1 cellular context compared by ENCODE assay signal in the genomic region with DNA sequence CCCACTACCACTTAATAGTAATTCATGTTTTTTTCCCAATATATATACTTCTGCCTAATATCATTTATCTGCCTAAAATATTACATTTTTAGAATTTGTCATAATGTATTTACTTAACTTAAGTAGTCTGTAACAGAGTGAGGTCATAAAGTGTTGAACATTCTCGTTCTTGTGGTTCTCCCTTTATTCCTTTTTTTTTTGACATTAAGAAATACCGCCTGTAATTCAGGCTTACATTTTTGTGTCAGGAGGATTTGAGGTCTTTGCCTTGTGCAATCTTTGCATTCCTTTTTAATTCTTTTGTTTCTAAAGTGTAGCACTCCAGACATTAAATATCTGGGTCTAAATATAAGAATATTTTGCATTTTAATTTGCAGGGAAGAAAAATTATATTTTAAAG.
TF ChIP-seq lines count a peak whose summit lies in the region.

No MANE protein-coding gene starts in this region.

TF ChIP-seq in GM23338, 12 proteins besides CTCF, POLR2A, EP300 and RAD21:
- TF ChIP-seq ZNF462 (CRISPR knock-in tag; IDR thresholded peaks at IDR 0.05) = no peak
- TF ChIP-seq, protein P1, sequence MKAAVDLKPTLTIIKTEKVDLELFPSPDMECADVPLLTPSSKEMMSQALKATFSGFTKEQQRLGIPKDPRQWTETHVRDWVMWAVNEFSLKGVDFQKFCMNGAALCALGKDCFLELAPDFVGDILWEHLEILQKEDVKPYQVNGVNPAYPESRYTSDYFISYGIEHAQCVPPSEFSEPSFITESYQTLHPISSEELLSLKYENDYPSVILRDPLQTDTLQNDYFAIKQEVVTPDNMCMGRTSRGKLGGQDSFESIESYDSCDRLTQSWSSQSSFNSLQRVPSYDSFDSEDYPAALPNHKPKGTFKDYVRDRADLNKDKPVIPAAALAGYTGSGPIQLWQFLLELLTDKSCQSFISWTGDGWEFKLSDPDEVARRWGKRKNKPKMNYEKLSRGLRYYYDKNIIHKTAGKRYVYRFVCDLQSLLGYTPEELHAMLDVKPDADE (IDR thresholded peaks at IDR 0.05) = no peak
- no peak for TF ChIP-seq REST (IDR thresholded peaks at IDR 0.05; ENCODE audit: unreplicated experiment)
- TF ChIP-seq CREB1 (CRISPR knock-in tag; IDR thresholded peaks at IDR 0.05; ENCODE audit: low read depth) = no peak
- TF ChIP-seq EZH2phosphoT487 (IDR thresholded peaks at IDR 0.05; ENCODE audit: unreplicated experiment) = no peak
- TF ChIP-seq POLR2AphosphoS5 (IDR thresholded peaks at IDR 0.05; ENCODE audit: low read depth) = no peak
- TF ChIP-seq EZH2 (IDR thresholded peaks at IDR 0.05; ENCODE audit: low read depth, unreplicated experiment) = no peak
- TF ChIP-seq STAT1 (IDR thresholded peaks at IDR 0.05; ENCODE audit: unreplicated experiment) = no peak
- no peak for TF ChIP-seq JUNB (IDR thresholded peaks at IDR 0.05; ENCODE audit: unreplicated experiment)
- no peak for TF ChIP-seq ZNF114 (CRISPR knock-in tag; IDR thresholded peaks at IDR 0.05)
- no peak for TF ChIP-seq NANOG (IDR thresholded peaks at IDR 0.05; ENCODE audit: borderline replicate concordance)
- no peak for TF ChIP-seq ZNF331 (CRISPR knock-in tag; IDR thresholded peaks at IDR 0.05; ENCODE audit: low read depth)
